Comparison of ENCODE assay signal across 8 cellular contexts in the genomic region with DNA sequence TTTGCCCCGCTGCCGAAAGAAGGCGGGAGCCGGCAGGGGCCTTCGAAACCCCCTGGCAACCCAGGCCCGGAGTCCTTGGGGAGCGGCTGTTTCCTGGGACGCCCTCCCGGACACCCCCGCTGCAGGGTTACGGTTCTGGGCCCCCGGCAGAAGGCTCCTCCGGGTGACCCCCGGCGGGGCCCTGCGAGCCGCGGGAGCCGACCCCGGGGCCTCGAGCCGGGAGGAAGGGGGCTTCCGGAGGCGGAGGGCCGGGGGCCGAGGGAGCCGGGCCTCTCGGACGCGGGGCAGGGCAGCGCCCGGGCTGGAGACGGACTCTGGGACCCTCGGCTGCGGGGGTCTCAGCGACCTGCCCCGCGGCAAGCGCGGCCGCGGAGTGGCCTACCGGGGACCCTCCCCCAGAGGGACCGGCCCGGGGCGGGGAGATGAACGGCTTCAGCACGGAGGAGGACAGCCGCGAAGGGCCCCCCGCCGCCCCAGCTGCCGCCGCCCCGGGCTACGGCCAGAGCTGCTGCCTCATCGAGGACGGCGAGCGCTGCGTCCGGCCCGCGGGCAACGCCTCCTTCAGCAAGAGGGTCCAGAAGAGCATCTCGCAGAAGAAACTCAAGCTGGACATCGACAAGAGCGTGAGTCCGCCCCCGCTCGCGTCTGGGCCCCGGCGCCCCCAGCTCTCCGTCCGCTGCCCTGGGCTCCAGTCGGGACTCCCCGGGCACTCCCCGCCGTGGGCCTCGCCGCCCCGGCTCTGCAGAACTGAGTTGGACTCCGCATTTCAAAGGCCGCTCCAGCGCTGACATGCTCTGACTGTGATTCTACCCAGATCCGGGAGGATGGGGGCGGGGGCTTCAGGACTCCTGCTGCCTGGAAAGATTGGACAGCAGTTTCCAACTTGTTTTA. TPM values are rescaled to one million over a fixed set of nuclear protein-coding genes. Genes with fewer than 3 reads are reported as not detected.
A peak's percentile ranks its signal among the peaks of the same experiment; 100 is the strongest.
DNase-seq lines count a peak whose midpoint lies in the region; ATAC-seq and TF ChIP-seq lines count a peak whose summit lies in the region.

No MANE protein-coding gene starts in this region.

- no peak for TF ChIP-seq POLR2A in prostate gland (IDR thresholded peaks at IDR 0.05)

- ATAC-seq in HG03064 (IDR thresholded peaks at IDR 0.05; ENCODE audit: low read depth, unreplicated experiment), result peak; percentile 13

- peak overlapping the region; percentile 67 for H3K9ac ChIP-seq in SK-N-MC (ENCODE audit: insufficient read length)

- under 1% methylated on average over 79 of the region's 88 CpGs for WGBS in prostate gland

- H3K4me3 ChIP-seq in SK-N-MC (peak overlapping the region; percentile 95), right atrium auricular region (peak overlapping the region; percentile 94 to 97), prostate gland (peak overlapping the region; percentile 83 to 87)

- H3K9me3 ChIP-seq in SK-N-MC (ENCODE audit: low read depth, low read length) (no peaks in the 10 kb centered on the region), right atrium auricular region (no peaks in the 10 kb centered on the region), prostate gland (no peaks in the 10 kb centered on the region)

- intact Hi-C loops in prostate gland (cut with DNase I), result no loop called here

- H3K27ac ChIP-seq in SK-N-MC (no peak overlapping the region), right atrium auricular region (peak overlapping the region; percentile 78 to 79), prostate gland (peak overlapping the region; percentile 75 to 77)

- peaks cover 0 to 36% of the 10 kb centered on the region in 2 donors for H3K4me1 ChIP-seq in right atrium auricular region
- no peaks in the 10 kb centered on the region for H3K4me1 ChIP-seq in prostate gland (replicated peaks)

- peaks cover 7% of the 10 kb centered on the region; the same call in 1 of the 2 replicates for H3K36me3 ChIP-seq in SK-N-MC (ENCODE audit: insufficient read depth, low read length)
- H3K36me3 ChIP-seq in right atrium auricular region, result peaks cover 5% of the 10 kb centered on the region
- H3K36me3 ChIP-seq in prostate gland, result peaks cover 0 to 6% of the 10 kb centered on the region in 2 donors

- TF ChIP-seq CTCF in right atrium auricular region (IDR thresholded peaks at IDR 0.05), result no peak
- TF ChIP-seq CTCF in prostate gland (IDR thresholded peaks at IDR 0.05), result no peak

- DNase-seq in SHP77 (lab: John Stamatoyannopoulos, UW) (peak; percentile 0 to 14), SHP77 treated with DMSO at 0.1 percent for 48 hours (lab: John Stamatoyannopoulos, UW) (no peak), SK-N-MC (ENCODE audit: low read depth, low spot score) (no peak), amygdala (lab: John Stamatoyannopoulos, UW) (peak in 44 of 56 donors; percentile 1 to 59 (median 26)), right atrium auricular region (ENCODE audit: low spot score) (peak; percentile 68), prostate gland (ENCODE audit: low spot score) (peak; percentile 43), H4 (ENCODE audit: low spot score) (no peak)

- no peaks in the 10 kb centered on the region for H3K27me3 ChIP-seq in right atrium auricular region
- H3K27me3 ChIP-seq in prostate gland (replicated peaks; ENCODE audit: insufficient read depth), result no peaks in the 10 kb centered on the region

RNA-seq across cellular contexts. Expression of a gene that starts 0.6 kb away (rescaled TPM):
- total RNA-seq in right atrium auricular region, result 10 to 100 TPM; 17.1 to 18.9 TPM
- total RNA-seq in prostate gland, result 10 to 100 TPM; 33.8 to 35.9 TPM
- 15.0 and 33.4 TPM in 2 replicates for total RNA-seq in H4 (2014; rRNA removed; shearing (Covaris generic))

RNA-seq across cellular contexts. Expression of a gene that starts 31.6 kb away (rescaled TPM):
- total RNA-seq in right atrium auricular region (10 to 100 TPM in 1 of 2 donors, 1 to 10 TPM in 1; 4.1 to 13.8 TPM), prostate gland (not detected)
- 0.29 TPM in 1 of 2 replicates, not detected in the other for total RNA-seq in H4 (2014; rRNA removed; shearing (Covaris generic))

Comparison
In these comparisons a context has a peak if more than half of its experiments do, and no peak if none do; other contexts are left out.
1. DNase-seq: peak in SHP77 (2 of 2), amygdala (44 of 56), right atrium auricular region (single experiment) and prostate gland (single experiment); none in SHP77 treated with DMSO at 0.1 percent for 48 hours (single experiment), SK-N-MC (single experiment) and H4 (single experiment).
2. Peak in every context shown above with its lines, with median percentiles within 50 percentile points of each other: H3K4me3 ChIP-seq.